ENCODE assay signal across 8 cellular contexts in genomic region chr2:55049794-55050132, GRCh38. TPM values are rescaled to one million over a fixed set of nuclear protein-coding genes. Genes with fewer than 3 reads are reported as not detected.
A peak's percentile ranks its signal among the peaks of the same experiment; 100 is the strongest.
DNase-seq lines count a peak whose midpoint lies in the region; ATAC-seq and TF ChIP-seq lines count a peak whose summit lies in the region.

No MANE protein-coding gene starts in this region.

- no CpG with 5 or more reads among the region's 45 CpGs for WGBS in H9 (ENCODE audit: extremely low coverage, insufficient read length, low lambda C conversion rate)

- H2BK12ac ChIP-seq in H9 (ENCODE audit: insufficient read length, low read depth, low read length), result no peak overlapping the region

- H4K91ac ChIP-seq in H9 (ENCODE audit: insufficient read length, low read depth, low read length), result no peak overlapping the region

- no peaks in the 10 kb centered on the region; the same call in 1 of the 2 replicates for H3K4me1 ChIP-seq in H9 (ENCODE audit: insufficient read depth, low read length)
- H3K4me1 ChIP-seq in stomach smooth muscle (ENCODE audit: control insufficient read depth, insufficient read depth, low read length), result peaks cover 23% of the 10 kb centered on the region

- DNase-seq in AG20443 (ENCODE audit: low spot score) (peak; percentile 22), H9 (no peak), NOMO-1 treated with DMSO at 0.1 percent for 48 hours (lab: John Stamatoyannopoulos, UW; ENCODE audit: unreplicated experiment) (no peak), NAMALWA (ENCODE audit: low spot score) (no peak), cortex of kidney (lab: John Stamatoyannopoulos, UW) (no peak)

- H4K5ac ChIP-seq in H9 (ENCODE audit: insufficient read length, low read depth, low read length), result no peak overlapping the region

- peak overlapping the region in 1 of 3 experiments; percentile 100; a peak in 2 of 7 replicates for H3K27ac Mint-ChIP-seq in H9
- H3K27ac Mint-ChIP-seq in activated T-helper 17 cell treated with anti-CD3 and anti-CD28 coated beads, Interleukin-2, amount 50 U/mL, for 72 hours, result peak overlapping the region; percentile 96

- peak overlapping the region; percentile 76 for H3K4me3 ChIP-seq in iPS-18c (ENCODE audit: insufficient read depth, low read depth, low read length)
- peak overlapping the region; percentile 95 to 96 for H3K4me3 ChIP-seq in stomach smooth muscle (ENCODE audit: low read length in 2 of 2)

- H3K56ac ChIP-seq in H9 (ENCODE audit: insufficient read length, low read depth, low read length), result no peak overlapping the region

- H3K9me3 ChIP-seq in H9 (ENCODE audit: control insufficient read depth, low read depth, low read length) (no peaks in the 10 kb centered on the region), iPS-18c (ENCODE audit: control insufficient read depth, insufficient read depth, low read length) (no peaks in the 10 kb centered on the region), stomach smooth muscle (ENCODE audit: control insufficient read depth in 2 of 2, low read length in 2 of 2) (no peaks in the 10 kb centered on the region)

- H2BK5ac ChIP-seq in H9 (ENCODE audit: insufficient read length, low read length), result no peak overlapping the region

- H3K27me3 ChIP-seq in H9 (ENCODE audit: insufficient read depth, low read length), result no peaks in the 10 kb centered on the region
- no peaks in the 10 kb centered on the region for H3K27me3 ChIP-seq in stomach smooth muscle (ENCODE audit: control insufficient read depth in 1 of 2, insufficient read depth in 2 of 2, low read length in 2 of 2)

- H2BK15ac ChIP-seq in H9 (ENCODE audit: low read depth, low read length), result no peak overlapping the region

- H3K9ac ChIP-seq in H9 (ENCODE audit: extremely low read depth, insufficient read length, low read length) (peak overlapping the region; percentile 95), stomach smooth muscle (ENCODE audit: low read length in 2 of 2) (peak overlapping the region; percentile 79 to 96)

- H3K4me1 Mint-ChIP-seq in H9, result peaks cover 40 to 41% of the 10 kb centered on the region in 2 experiments
- peaks cover 40% of the 10 kb centered on the region for H3K4me1 Mint-ChIP-seq in activated T-helper 17 cell treated with anti-CD3 and anti-CD28 coated beads, Interleukin-2, amount 50 U/mL, for 72 hours

- no peak overlapping the region for H2AFZ ChIP-seq in H9 (ENCODE audit: low read length)

- peak overlapping the region; percentile 97 for H3K14ac ChIP-seq in H9 (ENCODE audit: insufficient read depth, low read length)

- no peaks in the 10 kb centered on the region for H3K36me3 ChIP-seq in stomach smooth muscle (ENCODE audit: control insufficient read depth in 2 of 2, insufficient read depth in 2 of 2, low read length in 2 of 2)

- H3K79me2 ChIP-seq in H9 (ENCODE audit: insufficient read depth, low read length), result peaks cover 38% of the 10 kb centered on the region

- no peak overlapping the region for H2BK120ac ChIP-seq in H9 (ENCODE audit: low read depth, low read length, poor library complexity, severe bottlenecking)

- peaks cover 1% of the 10 kb centered on the region; the same call in 1 of the 2 replicates for H3K27me3 Mint-ChIP-seq in H9 (ENCODE audit: low read depth)
- no peaks in the 10 kb centered on the region for H3K27me3 Mint-ChIP-seq in activated T-helper 17 cell treated with anti-CD3 and anti-CD28 coated beads, Interleukin-2, amount 50 U/mL, for 72 hours

- no peaks in the 10 kb centered on the region for H3K79me1 ChIP-seq in H9 (ENCODE audit: insufficient read depth, low read depth, low read length, poor library complexity, severe bottlenecking)

- H3K18ac ChIP-seq in H9 (ENCODE audit: insufficient read length, low read depth, low read length), result peak overlapping the region; percentile 92

- TF ChIP-seq CTCF in H9 (conservative IDR thresholded peaks at IDR 0.05), result no peak

- H3K27ac ChIP-seq in H9 (ENCODE audit: insufficient read length, low read depth, low read length) (peak overlapping the region; percentile 53), stomach smooth muscle (ENCODE audit: low read length) (peak overlapping the region; percentile 96)

- no peak for ATAC-seq in activated T-helper 17 cell treated with anti-CD3 and anti-CD28 coated beads, Interleukin-2, amount 50 U/mL, for 72 hours (replicated peaks)

- H3K9me3 Mint-ChIP-seq in H9, result no peaks in the 10 kb centered on the region; a peak in 2 of 5 replicates
- no peaks in the 10 kb centered on the region for H3K9me3 Mint-ChIP-seq in activated T-helper 17 cell treated with anti-CD3 and anti-CD28 coated beads, Interleukin-2, amount 50 U/mL, for 72 hours

- H3T11ph ChIP-seq in H9 (ENCODE audit: low read length), result no peak overlapping the region

- H2BK20ac ChIP-seq in H9 (ENCODE audit: low read depth, low read length, poor library complexity, severe bottlenecking), result no peak overlapping the region

- peak overlapping the region; percentile 99 for H3K4me3 Mint-ChIP-seq in H9
- peak overlapping the region; percentile 88 for H3K4me3 Mint-ChIP-seq in activated T-helper 17 cell treated with anti-CD3 and anti-CD28 coated beads, Interleukin-2, amount 50 U/mL, for 72 hours

- H3K36me3 Mint-ChIP-seq in H9 (ENCODE audit: insufficient read depth in 1 of 3, low read depth in 3 of 3), result peaks cover 0 to 11% (median 6%) of the 10 kb centered on the region in 3 experiments; a peak in 3 of 7 replicates
- peaks cover 26% of the 10 kb centered on the region for H3K36me3 Mint-ChIP-seq in activated T-helper 17 cell treated with anti-CD3 and anti-CD28 coated beads, Interleukin-2, amount 50 U/mL, for 72 hours (ENCODE audit: low read depth)

- peak overlapping the region; percentile 36; the same call in 1 of the 2 replicates for H3K4ac ChIP-seq in H9 (ENCODE audit: low read depth, low read length)

- H4K20me1 ChIP-seq in H9 (ENCODE audit: control insufficient read depth, insufficient read depth, insufficient read length), result no peaks in the 10 kb centered on the region

- H4K8ac ChIP-seq in H9 (replicated peaks; ENCODE audit: insufficient read length, low read depth, low read length), result no peak overlapping the region

- H3K4me2 ChIP-seq in H9 (ENCODE audit: insufficient read depth, insufficient read length, low read length), result peak overlapping the region; percentile 19

- H2AK5ac ChIP-seq in H9 (ENCODE audit: insufficient read length, low read length), result no peak overlapping the region

- peaks cover 14% of the 10 kb centered on the region for H3K23me2 ChIP-seq in H9 (ENCODE audit: insufficient read length, low read depth, low read length, poor library complexity, severe bottlenecking)

- no peak overlapping the region for H3K23ac ChIP-seq in H9 (ENCODE audit: insufficient read length, low read depth, low read length)

RNA-seq across cellular contexts. Expression of gene RTN4, which starts 0.5 kb away (rescaled TPM):
- 200 and 205 TPM in 2 replicates for total RNA-seq in H9 (2021)
- 100 to 1,000 TPM in 1 of 2 donors, 10 to 100 TPM in 1; 74.9 to 131 TPM for total RNA-seq in activated T-helper 17 cell treated with anti-CD3 and anti-CD28 coated beads, Interleukin-2, amount 50 U/mL, for 72 hours
